In the genomic region with DNA sequence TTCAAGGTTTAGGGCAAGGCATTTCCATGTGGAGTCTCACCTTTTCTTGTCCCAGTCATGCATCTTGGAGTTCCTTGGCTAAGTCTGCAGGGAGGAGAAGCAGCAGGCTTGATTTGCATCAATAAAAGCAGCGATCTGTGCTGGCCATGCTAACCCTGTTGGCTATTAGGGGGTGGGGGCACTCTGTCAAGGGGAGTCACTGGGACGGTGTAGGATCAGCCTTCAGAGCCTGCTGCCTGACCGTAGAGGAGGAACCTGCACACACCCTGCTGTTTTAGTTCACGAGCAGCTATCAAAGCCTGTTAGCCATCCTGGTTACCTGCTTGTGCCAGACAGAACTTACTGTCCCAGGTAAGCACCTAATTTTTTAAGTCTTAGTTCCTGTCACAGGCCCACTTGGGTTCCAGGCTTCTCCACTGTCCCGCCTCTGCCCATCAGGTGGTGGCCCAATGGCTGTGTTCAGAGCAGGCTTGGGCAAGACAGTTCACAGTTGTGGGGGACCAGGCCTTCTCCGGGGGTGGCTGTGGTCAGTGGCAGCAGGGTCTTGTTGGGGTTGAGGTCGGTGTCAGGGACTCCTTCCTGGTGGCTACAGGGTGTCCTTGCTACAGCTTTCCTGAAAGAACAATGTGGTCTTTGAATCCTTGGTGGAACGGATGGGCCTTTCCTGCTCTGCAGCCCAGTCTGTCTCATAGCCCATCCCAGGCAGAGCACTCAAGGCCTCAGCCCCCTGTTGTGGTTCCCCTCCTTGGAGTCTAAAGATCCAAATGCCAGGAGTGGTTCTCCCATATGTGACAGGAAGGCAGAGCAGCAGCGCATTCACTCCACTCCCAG, we compare ENCODE assay signal across 23 cellular contexts. TPM values are rescaled to one million over a fixed set of nuclear protein-coding genes. Genes with fewer than 3 reads are reported as not detected.
DNase-seq lines count a peak whose midpoint lies in the region; ATAC-seq and TF ChIP-seq lines count a peak whose summit lies in the region.
"Had no signal": no experiment of that assay in that cellular context is flagged by ENCODE, and none has a peak within 500 bp of the region (broad histone marks: within the 10 kb centered on the region; RNA-seq: fewer than 3 reads in every experiment).

No MANE protein-coding gene starts in this region.

- H3K9me3 ChIP-seq in CD4-positive, alpha-beta memory T cell (ENCODE audit: control insufficient read depth in 1 of 2, low read length in 2 of 2) = no peaks in the 10 kb centered on the region
- no peaks in the 10 kb centered on the region for H3K9me3 ChIP-seq in Peyer's patch
- H3K9me3 ChIP-seq: BE2C, esophagus muscularis mucosa, left lung, mucosa of descending colon, tibial nerve had no signal

- POLR2A ChIA-PET in CD4-positive, alpha-beta memory T cell (lab: Charles Lee; ENCODE audit: partially characterized antibody) = interaction anchor here (0.6 to 1.5 kb wide), 3 partner anchors 12 to 37 kb away, joined by 3 read pairs; no protein-coding TSS in a partner anchor

- H3K27ac Mint-ChIP-seq in CD4-positive, alpha-beta memory T cell = peak overlapping the region in 6 of 7 donors; percentile 10 to 75 (median 53)
- H3K27ac Mint-ChIP-seq in effector memory CD8-positive, alpha-beta T cell = peak overlapping the region; percentile 25 to 59
- H3K27ac Mint-ChIP-seq: activated naive CD8-positive, alpha-beta T cell treated with anti-CD3 and anti-CD28 coated beads, Interleukin-2, amount 50 U/mL, for 24 hours had no signal

- intact Hi-C loops in CD4-positive, alpha-beta memory T cell (cut with micrococcal nuclease) = no loop called here
- intact Hi-C loops in sciatic nerve (cut with DNase I) = no loop called here

- CTCF ChIA-PET in CD4-positive, alpha-beta memory T cell (lab: Charles Lee; ENCODE audit: partially characterized antibody) = no interaction called here

- H3K4me3 ChIP-seq in CD4-positive, alpha-beta memory T cell (ENCODE audit: low read length in 2 of 2) = no peak overlapping the region
- H3K4me3 ChIP-seq in Peyer's patch = no peak overlapping the region
- H3K4me3 ChIP-seq: cardiac muscle cell, esophagus muscularis mucosa, left lung, mucosa of descending colon, tibial nerve had no signal

- peaks cover 0 to 4% (median 0%) of the 10 kb centered on the region in 8 donors for H3K9me3 Mint-ChIP-seq in CD4-positive, alpha-beta memory T cell
- H3K9me3 Mint-ChIP-seq in effector memory CD8-positive, alpha-beta T cell = no peaks in the 10 kb centered on the region
- H3K9me3 Mint-ChIP-seq: activated naive CD8-positive, alpha-beta T cell treated with anti-CD3 and anti-CD28 coated beads, Interleukin-2, amount 50 U/mL, for 24 hours; activated T-cell treated with anti-CD3 and anti-CD28 coated beads, Interleukin-2, amount 50 U/mL, for 72 hours had no signal

- no peak for TF ChIP-seq POLR2A in Peyer's patch (IDR thresholded peaks at IDR 0.05)

- peak in 1 of 5 donors; percentile 26 for DNase-seq in CD4-positive, alpha-beta memory T cell
- DNase-seq in Peyer's patch (peak; percentile 14 to 40 (median 33)), sciatic nerve (ENCODE audit: low spot score) (peak; percentile 28), hypothalamus (lab: John Stamatoyannopoulos, UW) (no peak), inferior parietal cortex (ENCODE audit: extremely low spot score) (no peak), NOMO-1 treated with DMSO at 0.1 percent for 48 hours (lab: John Stamatoyannopoulos, UW; ENCODE audit: unreplicated experiment) (no peak)
- no peak for DNase-seq in effector memory CD8-positive, alpha-beta T cell
- DNase-seq: activated CD4-positive, alpha-beta T cell treated with anti-CD3 and anti-CD28 coated beads for 48 hours; activated naive CD8-positive, alpha-beta T cell treated with anti-CD3 and anti-CD28 coated beads, Interleukin-2, amount 50 U/mL, for 24 hours; activated T-cell treated with anti-CD3 and anti-CD28 coated beads, Interleukin-2, amount 50 U/mL, for 72 hours; BE2C; Karpas-422; mucosa of descending colon; NCI-H1092; NCI-H2081; NCI-H524; occipital lobe; stimulated activated naive CD4-positive, alpha-beta T cell had no signal

- H3K27me3 ChIP-seq in CD4-positive, alpha-beta memory T cell (ENCODE audit: insufficient read depth, low read length) = no peaks in the 10 kb centered on the region
- no peaks in the 10 kb centered on the region for H3K27me3 ChIP-seq in Peyer's patch
- H3K27me3 ChIP-seq: BE2C, cardiac muscle cell, esophagus muscularis mucosa, left lung, tibial nerve had no signal

- no peak for ATAC-seq in effector memory CD8-positive, alpha-beta T cell (replicated peaks)
- ATAC-seq in sciatic nerve = peak; percentile 19
- ATAC-seq: activated naive CD8-positive, alpha-beta T cell treated with anti-CD3 and anti-CD28 coated beads, Interleukin-2, amount 50 U/mL, for 24 hours; activated T-cell treated with anti-CD3 and anti-CD28 coated beads, Interleukin-2, amount 50 U/mL, for 72 hours; left lung; mucosa of descending colon; right cardiac atrium had no signal

- H3K36me3 ChIP-seq in CD4-positive, alpha-beta memory T cell (ENCODE audit: insufficient read depth, low read length) = peaks cover 46% of the 10 kb centered on the region
- peaks cover 0 to 57% (median 0%) of the 10 kb centered on the region in 3 donors for H3K36me3 ChIP-seq in Peyer's patch

- TF ChIP-seq CTCF in Peyer's patch (IDR thresholded peaks at IDR 0.05) = no peak

- H3K27ac ChIP-seq in CD4-positive, alpha-beta memory T cell (ENCODE audit: low read depth, low read length) = no peak overlapping the region
- H3K27ac ChIP-seq in Peyer's patch = no peak overlapping the region
- H3K27ac ChIP-seq: cardiac muscle cell, esophagus muscularis mucosa, left lung, tibial nerve had no signal

- H3K27me3 Mint-ChIP-seq in CD4-positive, alpha-beta memory T cell = no peaks in the 10 kb centered on the region
- H3K27me3 Mint-ChIP-seq in effector memory CD8-positive, alpha-beta T cell = no peaks in the 10 kb centered on the region
- H3K27me3 Mint-ChIP-seq: activated naive CD8-positive, alpha-beta T cell treated with anti-CD3 and anti-CD28 coated beads, Interleukin-2, amount 50 U/mL, for 24 hours had no signal

- H3K36me3 Mint-ChIP-seq in CD4-positive, alpha-beta memory T cell = peaks cover 38 to 56% of the 10 kb centered on the region in 2 donors
- H3K36me3 Mint-ChIP-seq in effector memory CD8-positive, alpha-beta T cell (ENCODE audit: insufficient read depth) = peaks cover 64% of the 10 kb centered on the region

- H3K4me3 Mint-ChIP-seq in CD4-positive, alpha-beta memory T cell = no peak overlapping the region
- no peak overlapping the region for H3K4me3 Mint-ChIP-seq in effector memory CD8-positive, alpha-beta T cell
- H3K4me3 Mint-ChIP-seq: activated naive CD8-positive, alpha-beta T cell treated with anti-CD3 and anti-CD28 coated beads, Interleukin-2, amount 50 U/mL, for 24 hours; activated T-cell treated with anti-CD3 and anti-CD28 coated beads, Interleukin-2, amount 50 U/mL, for 72 hours had no signal

- H3K4me1 ChIP-seq in CD4-positive, alpha-beta memory T cell (ENCODE audit: insufficient read depth, low read length) = no peaks in the 10 kb centered on the region
- no peaks in the 10 kb centered on the region for H3K4me1 ChIP-seq in Peyer's patch
- H3K4me1 ChIP-seq: tibial nerve had no signal

- H3K4me1 Mint-ChIP-seq in CD4-positive, alpha-beta memory T cell = peaks cover 0 to 11% (median 7%) of the 10 kb centered on the region in 4 donors
- H3K4me1 Mint-ChIP-seq in effector memory CD8-positive, alpha-beta T cell (ENCODE audit: low read depth in 2 of 2) = peaks cover 3% of the 10 kb centered on the region in 2 donors

RNA-seq across cellular contexts. Expression of a gene that starts 43.7 kb away (rescaled TPM):
- total RNA-seq in CD4-positive, alpha-beta memory T cell = 100 to 1,000 TPM in 1 of 2 experiments, 10 to 100 TPM in 1; 96.5 to 112 TPM
- polyA plus RNA-seq in CD4-positive, alpha-beta memory T cell = 10 to 100 TPM; 12.5 to 23.3 TPM
- total RNA-seq in Peyer's patch (100 to 1,000 TPM in 3 of 4 donors, 10 to 100 TPM in 1; 66.6 to 152 (median 101) TPM), sciatic nerve (64.7 TPM)

RNA-seq across cellular contexts. Expression of a gene that starts 51.0 kb away (rescaled TPM):
- total RNA-seq in CD4-positive, alpha-beta memory T cell = 1 to 10 TPM; 6.5 to 8.5 TPM
- 10 to 100 TPM; 24.3 to 35.4 TPM for polyA plus RNA-seq in CD4-positive, alpha-beta memory T cell
- total RNA-seq in Peyer's patch (10 to 100 TPM; 11.9 to 42.1 (median 17.8) TPM), sciatic nerve (4.6 TPM)

Comparison
In these comparisons a context has a peak if more than half of its experiments do, and no peak if none do; other contexts are left out.
1. DNase-seq: peak in Peyer's patch (3 of 3) and sciatic nerve (single experiment); none in effector memory CD8-positive, alpha-beta T cell (0 of 3), hypothalamus (0 of 51), inferior parietal cortex (single experiment) and NOMO-1 treated with DMSO at 0.1 percent for 48 hours (single experiment).